In genomic region chr3:69012111-69012835, GRCh38 we compare ENCODE assay signal across 8 cellular contexts. TPM values are rescaled to one million over a fixed set of nuclear protein-coding genes. Genes with fewer than 3 reads are reported as not detected.
DNase-seq lines count a peak whose midpoint lies in the region; ATAC-seq and TF ChIP-seq lines count a peak whose summit lies in the region.

No MANE protein-coding gene starts in this region.

- H3K36me3 Mint-ChIP-seq in activated T-cell treated with anti-CD3 and anti-CD28 coated beads, Interleukin-2, amount 50 U/mL, for 4 hours (ENCODE audit: insufficient read depth): peaks cover 8% of the 10 kb centered on the region

- H3K27me3 ChIP-seq in brain microvascular endothelial cell (replicated peaks): no peaks in the 10 kb centered on the region
- H3K27me3 ChIP-seq in thymus (ENCODE audit: control insufficient read depth, insufficient read depth): no peaks in the 10 kb centered on the region

- H3K27ac ChIP-seq in brain microvascular endothelial cell (peak overlapping the region; percentile 88), thymus (ENCODE audit: low read depth) (peak overlapping the region; percentile 94)

- no peak for DNase-seq in activated T-cell treated with anti-CD3 and anti-CD28 coated beads, Interleukin-2, amount 50 U/mL, for 4 hours
- no peak for DNase-seq in activated T-cell treated with anti-CD3 and anti-CD28 coated beads for 4 hours
- peak; percentile 14 for DNase-seq in brain microvascular endothelial cell
- peak; percentile 29 to 38 for DNase-seq in left colon
- no peak for DNase-seq in GM13977 (ENCODE audit: low spot score)

- no peak for ATAC-seq in activated T-cell treated with anti-CD3 and anti-CD28 coated beads, Interleukin-2, amount 50 U/mL, for 4 hours
- ATAC-seq in left colon: no peak
- ATAC-seq in HG02588 (IDR thresholded peaks at IDR 0.05; ENCODE audit: unreplicated experiment): no peak
- no peak for ATAC-seq in HG02981 (IDR thresholded peaks at IDR 0.05; ENCODE audit: unreplicated experiment)

- intact Hi-C loops in left colon (cut with DNase I, micrococcal nuclease): no loop called here

- peak overlapping the region; percentile 80 for H3K4me3 ChIP-seq in brain microvascular endothelial cell (ENCODE audit: low read depth, low read length)
- H3K4me3 ChIP-seq in thymus (ENCODE audit: low read length): peak overlapping the region; percentile 84

- H3K4me1 Mint-ChIP-seq in activated T-cell treated with anti-CD3 and anti-CD28 coated beads, Interleukin-2, amount 50 U/mL, for 4 hours (ENCODE audit: low read depth): peaks cover 24% of the 10 kb centered on the region

- no peaks in the 10 kb centered on the region for H3K9me3 Mint-ChIP-seq in activated T-cell treated with anti-CD3 and anti-CD28 coated beads, Interleukin-2, amount 50 U/mL, for 4 hours

- TF ChIP-seq CTCF in brain microvascular endothelial cell (IDR thresholded peaks at IDR 0.05; ENCODE audit: low read depth, low read length, missing control alignments): no peak
- TF ChIP-seq CTCF in GM13977 (IDR thresholded peaks at IDR 0.05; ENCODE audit: extremely low read depth, insufficient read depth, missing control alignments): no peak

- H3K4me1 ChIP-seq in thymus (ENCODE audit: control insufficient read depth, insufficient read depth, low read length): no peaks in the 10 kb centered on the region

- H3K36me3 ChIP-seq in brain microvascular endothelial cell (replicated peaks): peaks cover 6% of the 10 kb centered on the region
- H3K36me3 ChIP-seq in thymus (ENCODE audit: control insufficient read depth, insufficient read depth): no peaks in the 10 kb centered on the region

- peak overlapping the region; percentile 70 for H3K4me3 Mint-ChIP-seq in activated T-cell treated with anti-CD3 and anti-CD28 coated beads, Interleukin-2, amount 50 U/mL, for 4 hours

- no peaks in the 10 kb centered on the region for H3K27me3 Mint-ChIP-seq in activated T-cell treated with anti-CD3 and anti-CD28 coated beads, Interleukin-2, amount 50 U/mL, for 4 hours (ENCODE audit: low read depth)

- in situ Hi-C loops in brain microvascular endothelial cell (cut with HindIII; ENCODE audit: low pct_ligation_motif_present, low sequenced_read_pairs) (no loop called here), GM13977 (cut with MboI; ENCODE audit: low pct_unique_long_range_greater_than_20kb, low sequenced_read_pairs, unreplicated experiment) (no loop called here)

- no peaks in the 10 kb centered on the region for H3K9me3 ChIP-seq in thymus (ENCODE audit: control insufficient read depth)

- WGBS in thymus: 91% methylated on average over 22 of the region's 22 CpGs

RNA-seq across cellular contexts. Expression of gene EOGT, which starts 1.2 kb away (rescaled TPM):
- 10 to 100 TPM; 10.4 to 11.5 (median 10.5) TPM for total RNA-seq in activated T-cell treated with anti-CD3 and anti-CD28 coated beads, Interleukin-2, amount 50 U/mL, for 4 hours
- total RNA-seq in left colon: 10 to 100 TPM; 14.2 to 18.6 TPM
- 43.3 TPM for polyA plus RNA-seq in thymus

RNA-seq across cellular contexts. Expression of gene TMF1, which starts 39.9 kb away (rescaled TPM):
- 10 to 100 TPM; 21.0 to 27.4 (median 23.6) TPM for total RNA-seq in activated T-cell treated with anti-CD3 and anti-CD28 coated beads, Interleukin-2, amount 50 U/mL, for 4 hours
- total RNA-seq in left colon: 10 to 100 TPM; 44.7 to 47.2 TPM
- polyA plus RNA-seq in thymus: 13.6 TPM

Comparison
In these comparisons a context has a peak if more than half of its experiments do, and no peak if none do; other contexts are left out.
1. DNase-seq: peak in brain microvascular endothelial cell (single experiment) and left colon (2 of 2); none in activated T-cell treated with anti-CD3 and anti-CD28 coated beads, Interleukin-2, amount 50 U/mL, for 4 hours (single experiment), activated T-cell treated with anti-CD3 and anti-CD28 coated beads for 4 hours (single experiment) and GM13977 (single experiment).